In the genomic region with DNA sequence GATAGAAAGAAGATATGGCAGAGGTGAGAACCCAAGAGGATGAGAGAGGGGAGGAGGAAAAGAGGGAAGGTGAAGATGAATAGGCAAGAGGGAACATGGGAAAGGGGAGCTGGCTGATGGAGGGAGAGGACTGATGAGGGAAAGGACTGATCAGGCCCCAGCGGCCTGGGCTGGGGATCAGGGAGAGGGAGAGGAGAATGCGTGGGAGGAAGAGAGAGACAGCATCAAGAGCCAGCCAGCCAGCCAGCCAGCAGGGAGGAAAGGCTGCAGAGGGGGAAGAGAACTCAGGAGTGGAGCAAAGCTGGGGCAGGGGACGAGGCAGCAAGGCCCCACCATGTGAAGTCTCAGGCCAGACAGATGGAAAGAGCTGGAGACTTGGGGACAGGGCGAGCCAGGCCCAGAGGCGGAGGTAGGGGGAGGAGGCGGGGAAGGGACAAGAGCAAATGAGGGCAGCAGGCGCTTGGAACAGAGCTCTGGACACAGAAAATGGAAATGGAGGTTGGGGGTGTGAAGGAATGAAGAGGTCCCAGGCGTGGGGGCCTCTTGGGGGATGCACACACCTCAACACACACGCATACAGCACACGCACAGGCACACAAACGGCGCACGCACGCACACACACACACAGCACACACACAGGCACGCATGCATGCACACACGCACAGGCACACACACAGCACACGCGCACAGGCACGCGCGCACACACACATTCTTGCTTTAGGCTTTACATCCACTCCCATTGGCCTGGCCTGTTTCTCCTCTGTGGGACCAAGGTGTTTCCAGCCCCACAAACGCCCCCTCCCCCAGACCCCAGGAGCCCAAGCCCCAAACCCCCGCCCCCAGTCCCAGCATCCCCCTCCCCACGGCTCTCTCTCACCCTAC, we compare ENCODE assay signal across 13 cellular contexts. TPM values are rescaled to one million over a fixed set of nuclear protein-coding genes. Genes with fewer than 3 reads are reported as not detected.
A peak's percentile ranks its signal among the peaks of the same experiment; 100 is the strongest.
DNase-seq lines count a peak whose midpoint lies in the region; ATAC-seq, FAIRE-seq and TF ChIP-seq lines count a peak whose summit lies in the region.
"Had no signal": no experiment of that assay in that cellular context is flagged by ENCODE, and none has a peak within 500 bp of the region (broad histone marks: within the 10 kb centered on the region; RNA-seq: fewer than 3 reads in every experiment).

No MANE protein-coding gene starts in this region.

- H3K9me3 Mint-ChIP-seq in CD4-positive, alpha-beta T cell, result no peaks in the 10 kb centered on the region
- H3K9me3 Mint-ChIP-seq in IgD-negative memory B cell, result no peaks in the 10 kb centered on the region
- H3K9me3 Mint-ChIP-seq in endodermal cell, result no peaks in the 10 kb centered on the region
- H3K9me3 Mint-ChIP-seq in neural crest cell, result no peaks in the 10 kb centered on the region

- WGBS in endodermal cell (ENCODE audit: insufficient coverage in 1 of 2, insufficient read length in 1 of 2), 2 experiments, result 82 to 85% methylated on average over 12 to 22 of the region's 24 CpGs

- H3K36me3 ChIP-seq in endodermal cell (ENCODE audit: control insufficient read depth, insufficient read depth, low read length), result peaks cover 12% of the 10 kb centered on the region
- H3K36me3 ChIP-seq: transverse colon had no signal

- peaks cover 45% of the 10 kb centered on the region for H3K4me1 Mint-ChIP-seq in CD4-positive, alpha-beta T cell (ENCODE audit: low read depth)
- H3K4me1 Mint-ChIP-seq in IgD-negative memory B cell (peaks cover 18 to 23% (median 21%) of the 10 kb centered on the region in 3 donors), endodermal cell (peaks cover 20% of the 10 kb centered on the region), neural crest cell (peaks cover 58% of the 10 kb centered on the region)

- no peak for FAIRE-seq in H54 (lab: Jason Lieb, UNC)
- FAIRE-seq: D721Med had no signal

- intact Hi-C loops in CD4-positive, alpha-beta T cell (cut with DNase I, micrococcal nuclease), result no loop called here

- DNase-seq in CD4-positive, alpha-beta T cell, result no peak
- DNase-seq in endodermal cell (no peak), neural crest cell (ENCODE audit: low read depth, low spot score) (no peak), superior temporal gyrus (ENCODE audit: extremely low spot score) (no peak), H54 (ENCODE audit: insufficient read length, low spot score) (no peak)
- no peak for DNase-seq in activated CD4-positive, CD25-positive, alpha-beta regulatory T cell treated with anti-CD3 and anti-CD28 coated beads, Interleukin-2, amount 50 U/mL, for 72 hours
- DNase-seq: NCI-H1436, transverse colon had no signal

- no peak for TF ChIP-seq POLR2A in H54 (IDR thresholded peaks at IDR 0.05; ENCODE audit: low read depth, low read length)

- CTCF ChIA-PET in CD4-positive, alpha-beta T cell (lab: Charles Lee), result no interaction called here

- POLR2A ChIA-PET in CD4-positive, alpha-beta T cell (lab: Charles Lee), result no interaction called here

- H3K36me3 Mint-ChIP-seq in CD4-positive, alpha-beta T cell (ENCODE audit: low read depth), result peaks cover 14% of the 10 kb centered on the region
- H3K36me3 Mint-ChIP-seq in IgD-negative memory B cell (peaks cover 2% of the 10 kb centered on the region), endodermal cell (ENCODE audit: low read depth) (peaks cover 8% of the 10 kb centered on the region), neural crest cell (ENCODE audit: low read depth) (peaks cover 2% of the 10 kb centered on the region)

- no peak overlapping the region for H3K4me3 Mint-ChIP-seq in CD4-positive, alpha-beta T cell
- peak overlapping the region in 2 of 4 donors; percentile 28 to 40 for H3K4me3 Mint-ChIP-seq in IgD-negative memory B cell
- H3K4me3 Mint-ChIP-seq in endodermal cell, result peak overlapping the region; percentile 32
- H3K4me3 Mint-ChIP-seq in neural crest cell, result peak overlapping the region; percentile 31

- peaks cover 5% of the 10 kb centered on the region for H3K27me3 Mint-ChIP-seq in CD4-positive, alpha-beta T cell
- H3K27me3 Mint-ChIP-seq in IgD-negative memory B cell (peaks cover 2% of the 10 kb centered on the region), endodermal cell (ENCODE audit: insufficient read depth) (peaks cover 23% of the 10 kb centered on the region), neural crest cell (ENCODE audit: low read depth) (no peaks in the 10 kb centered on the region)
- H3K27me3 Mint-ChIP-seq: progenitor cell of endocrine pancreas had no signal

- H3K27me3 ChIP-seq in CD4-positive, alpha-beta T cell (ENCODE audit: control insufficient read depth, insufficient read depth, low read length), result no peaks in the 10 kb centered on the region
- no peaks in the 10 kb centered on the region for H3K27me3 ChIP-seq in endodermal cell (ENCODE audit: control insufficient read depth, insufficient read depth, low read length, poor library complexity, severe bottlenecking)
- H3K27me3 ChIP-seq: transverse colon had no signal

- no peaks in the 10 kb centered on the region for H3K9me3 ChIP-seq in CD4-positive, alpha-beta T cell (ENCODE audit: control insufficient read depth, low read length)
- H3K9me3 ChIP-seq in endodermal cell (ENCODE audit: control insufficient read depth, low read length), result no peaks in the 10 kb centered on the region
- H3K9me3 ChIP-seq: transverse colon had no signal

- H3K9ac ChIP-seq in endodermal cell (ENCODE audit: extremely low read depth, low read length, poor library complexity, severe bottlenecking), result no peak overlapping the region

- peak overlapping the region; percentile 87 for H3K27ac Mint-ChIP-seq in CD4-positive, alpha-beta T cell
- H3K27ac Mint-ChIP-seq in IgD-negative memory B cell (peak overlapping the region in 2 of 3 donors; percentile 25 to 30), endodermal cell (no peak overlapping the region), neural crest cell (ENCODE audit: unreplicated experiment) (peak overlapping the region; percentile 67)
- H3K27ac Mint-ChIP-seq: progenitor cell of endocrine pancreas had no signal

- H3K4me1 ChIP-seq in endodermal cell (ENCODE audit: control insufficient read depth, insufficient read depth, low read length), result peaks cover 4% of the 10 kb centered on the region

- no peak overlapping the region for H3K4me3 ChIP-seq in endodermal cell (ENCODE audit: low read length)
- H3K4me3 ChIP-seq: transverse colon had no signal

- H3K27ac ChIP-seq in CD4-positive, alpha-beta T cell (ENCODE audit: low read depth, low read length), result peak overlapping the region; percentile 86
- H3K27ac ChIP-seq in endodermal cell (ENCODE audit: low read depth, low read length), result peak overlapping the region; percentile 63

- TF ChIP-seq CTCF in CD4-positive, alpha-beta T cell (IDR thresholded peaks at IDR 0.05), result no peak
- no peak for TF ChIP-seq CTCF in endodermal cell (conservative IDR thresholded peaks at IDR 0.05)
- TF ChIP-seq CTCF in neural crest cell (conservative IDR thresholded peaks at IDR 0.05), result no peak

- ATAC-seq in CD4-positive, alpha-beta T cell (ENCODE audit: poor library complexity), result no peak
- no peak for ATAC-seq in GM19324 (IDR thresholded peaks at IDR 0.05; ENCODE audit: low FRiP score, unreplicated experiment)
- ATAC-seq: esophagus mucosa had no signal

RNA-seq across cellular contexts. Expression of a gene that starts 12.3 kb away (rescaled TPM):
- 10 to 100 TPM; 10.2 to 11.0 TPM for total RNA-seq in CD4-positive, alpha-beta T cell
- polyA plus RNA-seq in IgD-negative memory B cell, result 0.38 TPM
- 10 to 100 TPM; 35.1 to 68.5 TPM for total RNA-seq in endodermal cell
- polyA plus RNA-seq in endodermal cell (2013, experiment 1 of 2), result 76.0 TPM
- polyA plus RNA-seq in endodermal cell (2013, experiment 2 of 2), result 59.6 TPM
- 49.4 and 51.4 TPM in 2 replicates for total RNA-seq in neural crest cell

RNA-seq across cellular contexts. Expression of a gene that starts 12.4 kb away (rescaled TPM):
- total RNA-seq in CD4-positive, alpha-beta T cell, result 100 to 1,000 TPM; 237 to 257 TPM
- polyA plus RNA-seq in IgD-negative memory B cell, result 88.6 TPM
- total RNA-seq in endodermal cell (100 to 1,000 TPM; 337 to 459 TPM), neural crest cell (215 and 220 TPM in 2 replicates)
- polyA plus RNA-seq in endodermal cell (2013, experiment 1 of 2), result 272 TPM
- polyA plus RNA-seq in endodermal cell (2013, experiment 2 of 2), result 222 TPM

RNA-seq across cellular contexts. Expression of a gene that starts 27.0 kb away (rescaled TPM):
- total RNA-seq in CD4-positive, alpha-beta T cell, result 10 to 100 TPM; 40.9 to 41.3 TPM
- 32.3 TPM for polyA plus RNA-seq in IgD-negative memory B cell
- total RNA-seq in endodermal cell, result 100 to 1,000 TPM in 1 of 2 donors, 10 to 100 TPM in 1; 98.2 to 116 TPM
- 77.0 TPM for polyA plus RNA-seq in endodermal cell (2013, experiment 1 of 2)
- polyA plus RNA-seq in endodermal cell (2013, experiment 2 of 2), result 76.3 TPM
- 130 and 140 TPM in 2 replicates for total RNA-seq in neural crest cell

RNA-seq across cellular contexts. Expression of a gene that starts 28.2 kb away (rescaled TPM):
- total RNA-seq in CD4-positive, alpha-beta T cell, result under 1 TPM; 0.64 to 0.85 TPM
- polyA plus RNA-seq in IgD-negative memory B cell, result 0.50 TPM
- total RNA-seq in endodermal cell, result 10 to 100 TPM in 1 of 2 donors, 1 to 10 TPM in 1; 6.8 to 14.2 TPM
- polyA plus RNA-seq in endodermal cell (2013, experiment 1 of 2), result 16.5 TPM
- 17.6 TPM for polyA plus RNA-seq in endodermal cell (2013, experiment 2 of 2)
- 9.6 and 11.2 TPM in 2 replicates for total RNA-seq in neural crest cell

RNA-seq across cellular contexts. Expression of a gene that starts 31.9 kb away (rescaled TPM):
- 1 to 10 TPM; 4.5 to 5.1 TPM for total RNA-seq in CD4-positive, alpha-beta T cell
- polyA plus RNA-seq in IgD-negative memory B cell, result 38.2 TPM
- total RNA-seq in endodermal cell, result 10 to 100 TPM; 67.3 to 71.6 TPM
- 59.3 TPM for polyA plus RNA-seq in endodermal cell (2013, experiment 1 of 2)
- 53.4 TPM for polyA plus RNA-seq in endodermal cell (2013, experiment 2 of 2)
- 72.7 and 75.2 TPM in 2 replicates for total RNA-seq in neural crest cell
